ENCODE assay signal across 8 cellular contexts in genomic region chr17:6756425-6757012, GRCh38. TPM values are rescaled to one million over a fixed set of nuclear protein-coding genes. Genes with fewer than 3 reads are reported as not detected.
DNase-seq lines count a peak whose midpoint lies in the region; ATAC-seq and TF ChIP-seq lines count a peak whose summit lies in the region.

No MANE protein-coding gene starts in this region.

- WGBS in heart left ventricle, 4 donors, result 46 to 53% (median 51%) methylated on average over 12 of the region's 12 CpGs
- 27 to 44% methylated on average over 12 of the region's 12 CpGs for WGBS in lung, 2 donors
- 64 to 66% methylated on average over 12 of the region's 12 CpGs for WGBS in tibial nerve, 2 donors

- H3K4me1 ChIP-seq in heart left ventricle, result peaks cover 0 to 58% (median 40%) of the 10 kb centered on the region in 12 donors
- peaks cover 0 to 11% of the 10 kb centered on the region in 2 donors for H3K4me1 ChIP-seq in lung (ENCODE audit: control insufficient read depth in 2 of 2, insufficient read depth in 2 of 2, low read length in 2 of 2)
- H3K4me1 ChIP-seq in tibial nerve, result peaks cover 0 to 60% (median 30%) of the 10 kb centered on the region in 4 donors

- no peak for DNase-seq in heart left ventricle
- DNase-seq in left cardiac atrium, result no peak
- no peak for DNase-seq in activated naive CD4-positive, alpha-beta T cell treated with anti-CD3 and anti-CD28 coated beads, Interleukin-2, amount 50 U/mL, for 72 hours (ENCODE audit: low spot score in 2 of 2)
- DNase-seq in lung (ENCODE audit: low spot score), result no peak
- DNase-seq in tibial nerve (ENCODE audit: low spot score in 2 of 2), result no peak
- DNase-seq in SW 1271 (lab: John Stamatoyannopoulos, UW), result no peak
- no peak for DNase-seq in cerebellar nuclear complex (lab: John Stamatoyannopoulos, UW)

- H3K36me3 ChIP-seq in heart left ventricle (peaks cover 0 to 36% (median 28%) of the 10 kb centered on the region in 9 donors), lung (ENCODE audit: control insufficient read depth in 2 of 2, insufficient read depth in 2 of 2, low read length in 2 of 2) (peaks cover 4 to 16% of the 10 kb centered on the region in 2 donors), tibial nerve (peaks cover 0 to 35% (median 0%) of the 10 kb centered on the region in 3 donors)

- no peak for TF ChIP-seq EP300 in tibial nerve (IDR thresholded peaks at IDR 0.05)

- peak overlapping the region; percentile 89 to 99 for H3K27ac Mint-ChIP-seq in activated naive CD4-positive, alpha-beta T cell treated with anti-CD3 and anti-CD28 coated beads, Interleukin-2, amount 50 U/mL, for 72 hours

- H3K27me3 ChIP-seq in heart left ventricle (no peaks in the 10 kb centered on the region), lung (ENCODE audit: control insufficient read depth, insufficient read depth) (no peaks in the 10 kb centered on the region), tibial nerve (no peaks in the 10 kb centered on the region)

- peaks cover 2 to 45% of the 10 kb centered on the region in 2 donors for H3K36me3 Mint-ChIP-seq in activated naive CD4-positive, alpha-beta T cell treated with anti-CD3 and anti-CD28 coated beads, Interleukin-2, amount 50 U/mL, for 72 hours

- no peak for ATAC-seq in heart left ventricle
- ATAC-seq in left cardiac atrium, result no peak
- peak; percentile 36 to 52 for ATAC-seq in activated naive CD4-positive, alpha-beta T cell treated with anti-CD3 and anti-CD28 coated beads, Interleukin-2, amount 50 U/mL, for 72 hours
- no peak for ATAC-seq in lung (ENCODE audit: insufficient read depth, low FRiP score)
- no peak for ATAC-seq in HG03457 (IDR thresholded peaks at IDR 0.05; ENCODE audit: unreplicated experiment)

- intact Hi-C loops in heart left ventricle (cut with DNase I) (loop anchor here in 5 of 10 donors (5.0 to 10.0 kb wide), 7 partner anchors 44 to 268 kb away; partner anchors contain the start of genes RNASEK (in 2 of the 5), SLC13A5 (in 2 of the 5), BCL6B (in 1 of the 5) and TEKT1 (in 1 of the 5)), left cardiac atrium (cut with DNase I) (no loop called here)

- H3K9me3 ChIP-seq in heart left ventricle (no peaks in the 10 kb centered on the region), lung (ENCODE audit: control insufficient read depth in 2 of 2, insufficient read depth in 1 of 2, low read length in 1 of 2) (no peaks in the 10 kb centered on the region), tibial nerve (no peaks in the 10 kb centered on the region)

- TF ChIP-seq POLR2A in heart left ventricle (IDR thresholded peaks at IDR 0.05) (no peak), tibial nerve (IDR thresholded peaks at IDR 0.05) (no peak)

- H3K4me3 ChIP-seq in heart left ventricle (peak overlapping the region; percentile 48 to 91 (median 62)), lung (peak overlapping the region; percentile 67), tibial nerve (peak overlapping the region; percentile 31 to 72 (median 50))

- TF ChIP-seq CTCF in heart left ventricle (IDR thresholded peaks at IDR 0.05) (no peak), lung (IDR thresholded peaks at IDR 0.05; ENCODE audit: control extremely low read depth, extremely low read depth) (no peak), tibial nerve (IDR thresholded peaks at IDR 0.05) (no peak)

- H3K9me3 Mint-ChIP-seq in activated naive CD4-positive, alpha-beta T cell treated with anti-CD3 and anti-CD28 coated beads, Interleukin-2, amount 50 U/mL, for 72 hours, result no peaks in the 10 kb centered on the region

- peak overlapping the region; percentile 84 to 97 (median 92) for H3K27ac ChIP-seq in heart left ventricle
- peak overlapping the region; percentile 26 to 97 for H3K27ac ChIP-seq in lung (ENCODE audit: low read depth in 1 of 2, low read length in 1 of 2)
- peak overlapping the region in 3 of 4 donors; percentile 80 to 92 (median 86) for H3K27ac ChIP-seq in tibial nerve

RNA-seq across cellular contexts. Expression of gene XAF1, which starts 0.7 kb away (rescaled TPM):
- total RNA-seq in heart left ventricle (10 to 100 TPM in 8 of 9 donors, 1 to 10 TPM in 1; 9.5 to 77.8 (median 24.9) TPM), left cardiac atrium (10 to 100 TPM; 21.7 to 50.1 TPM), lung (10 to 100 TPM; 30.3 to 38.3 TPM), tibial nerve (10 to 100 TPM; 25.2 to 50.3 (median 45.6) TPM)
- polyA plus RNA-seq in heart left ventricle (10 to 100 TPM; 12.1 to 38.3 TPM), lung (10 to 100 TPM; 25.3 to 33.2 TPM)
- 10 to 100 TPM in 1 of 2 donors, 1 to 10 TPM in 1; 6.5 to 72.3 TPM for total RNA-seq in activated naive CD4-positive, alpha-beta T cell treated with anti-CD3 and anti-CD28 coated beads, Interleukin-2, amount 50 U/mL, for 72 hours

RNA-seq across cellular contexts. Expression of gene FBXO39, which starts 19.5 kb away (rescaled TPM):
- total RNA-seq in heart left ventricle (under 1 TPM in 2 of 9 donors, not detected in 7; 0.19 to 0.20 TPM), left cardiac atrium (under 1 TPM; 0.12 to 0.34 TPM), lung (not detected), tibial nerve (under 1 TPM in 2 of 4 donors, not detected in 2; 0.20 to 0.21 TPM)
- polyA plus RNA-seq in heart left ventricle (under 1 TPM; 0.14 to 0.19 TPM), lung (under 1 TPM in 1 of 2 donors, not detected in 1; 0.32 TPM)
- total RNA-seq in activated naive CD4-positive, alpha-beta T cell treated with anti-CD3 and anti-CD28 coated beads, Interleukin-2, amount 50 U/mL, for 72 hours, result under 1 TPM in 1 of 2 donors, not detected in 1; 0.37 TPM

RNA-seq across cellular contexts. Expression of gene SLC13A5, which starts 43.4 kb away (rescaled TPM):
- under 1 TPM in 1 of 9 donors, not detected in 8; 0.72 TPM for total RNA-seq in heart left ventricle
- polyA plus RNA-seq in heart left ventricle, result under 1 TPM in 1 of 2 donors, not detected in 1; 0.06 TPM
- total RNA-seq in left cardiac atrium, result under 1 TPM in 1 of 2 donors, not detected in 1; 0.21 TPM
- not detected for total RNA-seq in activated naive CD4-positive, alpha-beta T cell treated with anti-CD3 and anti-CD28 coated beads, Interleukin-2, amount 50 U/mL, for 72 hours
- under 1 TPM in 1 of 2 donors, not detected in 1; 0.18 TPM for total RNA-seq in lung
- not detected for polyA plus RNA-seq in lung
- not detected for total RNA-seq in tibial nerve

Comparison
In these comparisons a context has a peak if more than half of its experiments do, and no peak if none do; other contexts are left out.
1. ATAC-seq: peak in activated naive CD4-positive, alpha-beta T cell treated with anti-CD3 and anti-CD28 coated beads, Interleukin-2, amount 50 U/mL, for 72 hours (2 of 2); none in heart left ventricle (0 of 4), left cardiac atrium (0 of 2), lung (single experiment) and HG03457 (single experiment).
2. Peak in every context shown above with its lines, with median percentiles within 50 percentile points of each other: H3K27ac ChIP-seq and H3K4me3 ChIP-seq.